Comparison of ENCODE assay signal across 1 cellular context in genomic region chr17:81514485-81514734, GRCh38.
TF ChIP-seq lines count a peak whose summit lies in the region.

No MANE protein-coding gene starts in this region.

TF ChIP-seq in endothelial cell of umbilical vein, 7 proteins besides CTCF, POLR2A, EP300 and RAD21:
- TF ChIP-seq MAX (IDR thresholded peaks at IDR 0.05; ENCODE audit: insufficient read depth, insufficient read length), result no peak
- no peak for TF ChIP-seq MYC (IDR thresholded peaks at IDR 0.05; ENCODE audit: low read depth, low read length)
- no peak for TF ChIP-seq EZH2 (IDR thresholded peaks at IDR 0.05; ENCODE audit: borderline replicate concordance, low read depth, low read length, severe bottlenecking)
- no peak for TF ChIP-seq FOS (IDR thresholded peaks at IDR 0.05; ENCODE audit: borderline replicate concordance, insufficient read depth, low read length)
- TF ChIP-seq JUN (IDR thresholded peaks at IDR 0.05; ENCODE audit: borderline replicate concordance, insufficient read depth, insufficient read length, low read depth), result no peak
- TF ChIP-seq POLR2AphosphoS5 (IDR thresholded peaks at IDR 0.05; ENCODE audit: insufficient read depth, low read depth, low read length), result no peak
- TF ChIP-seq GATA2 (IDR thresholded peaks at IDR 0.05; ENCODE audit: insufficient read depth, insufficient read length, low read depth, low read length), result no peak
